8 cellular contexts compared by ENCODE assay signal in the genomic region with DNA sequence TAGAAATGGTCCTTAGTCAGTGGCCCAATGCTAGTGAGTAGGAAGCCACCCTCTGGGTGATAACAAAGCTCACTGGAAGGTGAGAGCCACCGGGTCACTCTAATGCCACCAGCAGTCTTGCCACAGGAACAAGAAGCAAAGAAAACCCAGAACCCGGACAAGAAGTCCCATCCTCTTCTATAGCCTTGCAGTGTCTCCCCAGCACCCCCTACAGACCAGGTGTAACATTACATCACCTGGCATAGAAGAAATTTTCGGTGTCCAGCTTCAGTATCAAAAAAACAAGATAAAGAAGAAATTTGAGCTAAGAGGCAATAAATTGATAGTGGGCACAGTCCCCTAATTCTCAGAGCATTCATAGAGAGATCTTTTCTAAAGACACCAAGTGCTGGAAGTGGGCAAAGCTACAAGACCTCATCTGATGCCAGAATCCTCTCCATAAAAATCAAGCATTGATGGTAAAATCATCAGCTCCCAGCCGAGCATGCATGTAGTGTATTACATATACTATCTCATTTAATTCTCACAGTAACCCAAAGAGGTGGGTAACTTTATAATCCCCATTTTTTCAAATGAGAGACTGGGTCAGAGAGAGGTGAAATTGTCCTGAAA.
A peak's percentile ranks its signal among the peaks of the same experiment; 100 is the strongest.
DNase-seq lines count a peak whose midpoint lies in the region; ATAC-seq and TF ChIP-seq lines count a peak whose summit lies in the region.

No MANE protein-coding gene starts in this region.

- no peak overlapping the region for H3K4me3 Mint-ChIP-seq in immature natural killer cell

- peak; percentile 17 for DNase-seq in COLO668 (lab: John Stamatoyannopoulos, UW; ENCODE audit: unreplicated experiment)
- DNase-seq in GM13977 (ENCODE audit: low spot score) = peak; percentile 62
- peak; percentile 23 to 48 (median 33) for DNase-seq in immature natural killer cell
- DNase-seq in retina = no peak
- no peak for DNase-seq in posterior vena cava (ENCODE audit: low spot score)

- peak; percentile 70 for TF ChIP-seq CTCF in GM13977 (IDR thresholded peaks at IDR 0.05; ENCODE audit: extremely low read depth, insufficient read depth, missing control alignments)
- TF ChIP-seq CTCF in VCaP (conservative IDR thresholded peaks at IDR 0.05) = peak; percentile 70

- H3K9me3 Mint-ChIP-seq in immature natural killer cell = no peaks in the 10 kb centered on the region

- H3K4me1 Mint-ChIP-seq in immature natural killer cell = peaks cover 0 to 1% of the 10 kb centered on the region in 2 donors

- ATAC-seq in HG02623 (IDR thresholded peaks at IDR 0.05; ENCODE audit: unreplicated experiment) (no peak), HG02981 (IDR thresholded peaks at IDR 0.05; ENCODE audit: unreplicated experiment) (no peak)

- no peaks in the 10 kb centered on the region for H3K36me3 Mint-ChIP-seq in immature natural killer cell

- peaks cover 0 to 4% (median 3%) of the 10 kb centered on the region in 3 donors for H3K27me3 Mint-ChIP-seq in immature natural killer cell (ENCODE audit: low read depth in 3 of 3)

- in situ Hi-C loops in GM13977 (cut with MboI; ENCODE audit: low pct_unique_long_range_greater_than_20kb, low sequenced_read_pairs, unreplicated experiment) = no loop called here

- intact Hi-C loops in posterior vena cava (cut with DNase I) = no loop called here

- no peak overlapping the region for H3K27ac ChIP-seq in VCaP

- no peak overlapping the region for H3K27ac Mint-ChIP-seq in immature natural killer cell

Comparison
In these comparisons a context has a peak if more than half of its experiments do, and no peak if none do; other contexts are left out.
1. DNase-seq: peak in COLO668 (single experiment), GM13977 (single experiment) and immature natural killer cell (3 of 3); none in retina (single experiment) and posterior vena cava (single experiment).